9 cellular contexts compared by ENCODE assay signal in the genomic region with DNA sequence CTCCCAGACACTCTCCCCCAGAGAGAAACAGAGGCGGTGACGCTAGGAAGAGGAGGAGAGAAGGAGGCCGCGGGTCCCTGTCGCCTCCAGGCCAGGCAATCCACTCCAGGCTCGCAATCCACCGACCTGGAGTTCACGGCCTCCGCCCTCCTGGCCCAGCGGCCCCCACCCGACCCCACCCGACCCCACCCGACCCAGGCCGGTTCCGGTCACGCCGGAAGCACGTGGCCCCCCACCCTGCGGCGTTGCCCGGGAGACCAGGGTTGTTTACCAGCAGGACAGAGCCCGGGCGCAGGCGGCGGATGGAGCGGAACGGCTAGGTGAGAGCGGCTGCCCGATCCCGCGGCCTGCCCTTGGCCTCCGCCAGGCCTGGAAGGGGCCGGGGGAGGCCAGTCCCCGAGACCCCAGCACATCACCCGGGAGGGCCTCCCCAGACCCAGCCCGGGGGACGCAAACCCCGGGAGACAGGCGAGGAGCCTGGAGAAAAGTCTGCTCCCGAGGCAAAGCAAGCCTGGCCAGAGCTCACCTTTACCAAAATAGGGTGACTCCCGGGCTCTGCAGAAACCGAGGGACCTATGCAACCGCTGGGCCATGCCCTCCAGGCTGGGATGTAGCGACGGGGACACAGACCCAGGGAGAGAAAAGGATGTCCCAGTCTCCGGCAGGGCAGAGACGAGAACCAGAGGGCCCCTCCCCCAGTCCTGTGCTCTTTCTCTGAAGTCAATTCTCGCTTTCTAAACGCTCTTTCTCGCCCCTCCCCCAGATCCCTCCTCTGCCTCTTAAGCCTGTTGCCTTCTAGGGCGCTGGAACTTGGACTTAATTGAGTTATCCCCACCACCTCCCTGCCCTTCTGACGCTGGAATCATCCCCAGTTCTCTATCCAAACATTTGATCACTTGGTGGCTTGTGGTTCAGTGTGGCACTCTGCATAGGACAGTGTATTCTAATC. TPM values are rescaled to one million over a fixed set of nuclear protein-coding genes. Genes with fewer than 3 reads are reported as not detected.
DNase-seq lines count a peak whose midpoint lies in the region; ATAC-seq lines count a peak whose summit lies in the region.
"Had no signal": no experiment of that assay in that cellular context is flagged by ENCODE, and none has a peak within 500 bp of the region (broad histone marks: within the 10 kb centered on the region; RNA-seq: fewer than 3 reads in every experiment).

A gene with protein sequence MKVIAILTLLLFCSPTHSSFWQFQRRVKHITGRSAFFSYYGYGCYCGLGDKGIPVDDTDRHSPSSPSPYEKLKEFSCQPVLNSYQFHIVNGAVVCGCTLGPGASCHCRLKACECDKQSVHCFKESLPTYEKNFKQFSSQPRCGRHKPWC (minus strand): TSS at position 685 of the 949 bp plus-strand sequence. CDS start 9,155 bp downstream, outside the sequence.
A gene with protein sequence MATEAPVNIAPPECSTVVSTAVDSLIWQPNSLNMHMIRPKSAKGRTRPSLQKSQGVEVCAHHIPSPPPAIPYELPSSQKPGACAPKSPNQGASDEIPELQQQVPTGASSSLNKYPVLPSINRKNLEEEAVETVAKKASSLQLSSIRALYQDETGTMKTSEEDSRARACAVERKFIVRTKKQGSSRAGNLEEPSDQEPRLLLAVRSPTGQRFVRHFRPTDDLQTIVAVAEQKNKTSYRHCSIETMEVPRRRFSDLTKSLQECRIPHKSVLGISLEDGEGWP (plus strand): TSS at position 263 of the 949 bp plus-strand sequence. CDS start 4,466 bp downstream, outside the sequence.

- H3K27me3 Mint-ChIP-seq in effector memory CD8-positive, alpha-beta T cell, result peaks cover 0 to 4% of the 10 kb centered on the region in 2 donors
- H3K27me3 Mint-ChIP-seq in naive thymus-derived CD4-positive, alpha-beta T cell, result peaks cover 0 to 14% (median 0%) of the 10 kb centered on the region in 5 donors

- peak within 1 kb of the TSS; percentile 76 for H3K4me3 ChIP-seq in HUES6 (ENCODE audit: low read depth, low read length)
- H3K4me3 ChIP-seq in naive thymus-derived CD4-positive, alpha-beta T cell (ENCODE audit: low read length), result peak within 1 kb of the TSS; percentile 68
- H3K4me3 ChIP-seq in subcutaneous abdominal adipose tissue (ENCODE audit: low read depth in 1 of 5, low read length in 5 of 5), result peak within 1 kb of the TSS; percentile 32 to 43 (median 39)

- H3K27ac Mint-ChIP-seq in effector memory CD8-positive, alpha-beta T cell, result peak within 1 kb of the TSS; percentile 56 to 69
- peak within 1 kb of the TSS; percentile 80 to 90 (median 87) for H3K27ac Mint-ChIP-seq in naive thymus-derived CD4-positive, alpha-beta T cell

- H3K9me3 Mint-ChIP-seq in effector memory CD8-positive, alpha-beta T cell, result no peaks in the 10 kb centered on the region
- H3K9me3 Mint-ChIP-seq in naive thymus-derived CD4-positive, alpha-beta T cell, result no peaks in the 10 kb centered on the region

- DNase-seq in activated CD4-positive, alpha-beta T cell treated with anti-CD3 and anti-CD28 coated beads, Interleukin-2, amount 50 U/mL, for 24 hours (ENCODE audit: low read depth in 1 of 2, low spot score in 1 of 2), result peak; percentile 27 to 60
- DNase-seq in effector memory CD8-positive, alpha-beta T cell, result peak; percentile 35 to 46 (median 41)
- DNase-seq in naive thymus-derived CD4-positive, alpha-beta T cell, result peak; percentile 19 to 73 (median 49)
- DNase-seq in pons (ENCODE audit: low spot score) (no peak), DMS114 treated with DMSO at 0.1 percent for 48 hours (lab: John Stamatoyannopoulos, UW; ENCODE audit: unreplicated experiment) (no peak)

- peak; percentile 46 for ATAC-seq in effector memory CD8-positive, alpha-beta T cell (replicated peaks)
- peak; percentile 53 for ATAC-seq in naive thymus-derived CD4-positive, alpha-beta T cell
- ATAC-seq in GM21786 (IDR thresholded peaks at IDR 0.05; ENCODE audit: unreplicated experiment), result no peak

- POLR2A ChIA-PET in naive thymus-derived CD4-positive, alpha-beta T cell (lab: Charles Lee), result no interaction called here

- CTCF ChIA-PET in naive thymus-derived CD4-positive, alpha-beta T cell (lab: Charles Lee), result no interaction called here

- intact Hi-C loops in naive thymus-derived CD4-positive, alpha-beta T cell (cut with micrococcal nuclease), result loop anchor here (1.0 to 10.0 kb wide), 4 partner anchors 15 to 989 kb away; a partner anchor contains a TSS

- peaks cover 5% of the 10 kb centered on the region for H3K36me3 Mint-ChIP-seq in effector memory CD8-positive, alpha-beta T cell (ENCODE audit: insufficient read depth)
- H3K36me3 Mint-ChIP-seq in naive thymus-derived CD4-positive, alpha-beta T cell, result peaks cover 0 to 10% (median 0%) of the 10 kb centered on the region in 5 donors

- peak within 1 kb of the TSS; percentile 67 to 76 for H3K4me3 Mint-ChIP-seq in effector memory CD8-positive, alpha-beta T cell
- peak within 1 kb of the TSS; percentile 80 to 91 (median 88) for H3K4me3 Mint-ChIP-seq in naive thymus-derived CD4-positive, alpha-beta T cell

- H3K9me3 ChIP-seq in HUES6 (ENCODE audit: control insufficient read depth, insufficient read depth, low read depth, low read length) (no peaks in the 10 kb centered on the region), subcutaneous abdominal adipose tissue (ENCODE audit: control insufficient read depth in 5 of 5, low read length in 5 of 5) (no peaks in the 10 kb centered on the region)
- no peaks in the 10 kb centered on the region for H3K9me3 ChIP-seq in naive thymus-derived CD4-positive, alpha-beta T cell (ENCODE audit: control insufficient read depth in 2 of 3, low read length in 3 of 3)

- H3K9ac ChIP-seq in HUES6 (ENCODE audit: low read length), result peak within 1 kb of the TSS; percentile 91
- H3K9ac ChIP-seq in subcutaneous abdominal adipose tissue (ENCODE audit: low read length in 5 of 5), result peak within 1 kb of the TSS in 1 of 5 donors; percentile 15

- H3K27ac ChIP-seq in HUES6 (ENCODE audit: low read depth, low read length), result peak within 1 kb of the TSS; percentile 82; the same call in 1 of the 2 replicates
- peak within 1 kb of the TSS; percentile 40 for H3K27ac ChIP-seq in naive thymus-derived CD4-positive, alpha-beta T cell (ENCODE audit: low read depth, low read length)
- H3K27ac ChIP-seq in subcutaneous abdominal adipose tissue (ENCODE audit: low read depth, low read length), result no peak within 1 kb of the TSS

- no peaks in the 10 kb centered on the region for H3K36me3 ChIP-seq in HUES6 (ENCODE audit: control insufficient read depth, insufficient read depth, low read length)
- no peaks in the 10 kb centered on the region for H3K36me3 ChIP-seq in naive thymus-derived CD4-positive, alpha-beta T cell (ENCODE audit: control insufficient read depth in 2 of 3, insufficient read depth in 3 of 3, low read length in 3 of 3)
- H3K36me3 ChIP-seq in subcutaneous abdominal adipose tissue (ENCODE audit: control insufficient read depth in 5 of 5, insufficient read depth in 5 of 5, low read length in 5 of 5), result no peaks in the 10 kb centered on the region

- peaks cover 34 to 35% of the 10 kb centered on the region in 2 donors for H3K4me1 Mint-ChIP-seq in effector memory CD8-positive, alpha-beta T cell (ENCODE audit: low read depth in 2 of 2)
- peaks cover 42 to 56% (median 56%) of the 10 kb centered on the region in 7 donors for H3K4me1 Mint-ChIP-seq in naive thymus-derived CD4-positive, alpha-beta T cell

- H3K27me3 ChIP-seq in HUES6 (ENCODE audit: control insufficient read depth, insufficient read depth, low read length), result peaks cover 29% of the 10 kb centered on the region
- no peaks in the 10 kb centered on the region for H3K27me3 ChIP-seq in naive thymus-derived CD4-positive, alpha-beta T cell (ENCODE audit: control insufficient read depth in 2 of 2, insufficient read depth in 2 of 2, low read length in 2 of 2)
- H3K27me3 ChIP-seq in subcutaneous abdominal adipose tissue (ENCODE audit: control insufficient read depth in 5 of 5, insufficient read depth in 4 of 5, low read length in 5 of 5), result peaks cover 12 to 51% (median 27%) of the 10 kb centered on the region in 5 donors

- peaks cover 21% of the 10 kb centered on the region; the same call in 1 of the 2 replicates for H3K4me1 ChIP-seq in HUES6 (ENCODE audit: control insufficient read depth, insufficient read depth, low read length)
- peaks cover 19 to 41% of the 10 kb centered on the region in 2 donors for H3K4me1 ChIP-seq in naive thymus-derived CD4-positive, alpha-beta T cell (ENCODE audit: control insufficient read depth in 2 of 2, insufficient read depth in 2 of 2, low read length in 2 of 2)
- peaks cover 1 to 19% (median 12%) of the 10 kb centered on the region in 5 donors for H3K4me1 ChIP-seq in subcutaneous abdominal adipose tissue (ENCODE audit: control insufficient read depth in 5 of 5, insufficient read depth in 5 of 5, low read length in 5 of 5)

RNA-seq across cellular contexts. Expression of the first gene that starts in this region (rescaled TPM):
- total RNA-seq in naive thymus-derived CD4-positive, alpha-beta T cell, result under 1 TPM in 1 of 5 experiments, not detected in 4; 0.46 TPM
- not detected for polyA plus RNA-seq in naive thymus-derived CD4-positive, alpha-beta T cell
- total RNA-seq: HT1080 had no signal

RNA-seq across cellular contexts. Expression of the second gene that starts in this region (rescaled TPM):
- 1 to 10 TPM in 1 of 5 experiments, under 1 TPM in 2, not detected in 2; 0.37 to 1.1 (median 0.73) TPM for total RNA-seq in naive thymus-derived CD4-positive, alpha-beta T cell
- under 1 TPM in 1 of 2 donors, not detected in 1; 0.03 TPM for polyA plus RNA-seq in naive thymus-derived CD4-positive, alpha-beta T cell
- total RNA-seq: HT1080 had no signal

Comparison
In these comparisons a context has a peak if more than half of its experiments do, and no peak if none do; other contexts are left out.
1. DNase-seq: peak in activated CD4-positive, alpha-beta T cell treated with anti-CD3 and anti-CD28 coated beads, Interleukin-2, amount 50 U/mL, for 24 hours (2 of 2), effector memory CD8-positive, alpha-beta T cell (3 of 3) and naive thymus-derived CD4-positive, alpha-beta T cell (9 of 9); none in pons (single experiment) and DMS114 treated with DMSO at 0.1 percent for 48 hours (single experiment).
2. Peak in every context shown above with its lines, with median percentiles within 50 percentile points of each other: H3K4me3 ChIP-seq.